1 cellular context compared by ENCODE assay signal in genomic region chr16:73337897-73338296, GRCh38.
TF ChIP-seq lines count a peak whose summit lies in the region.

No MANE protein-coding gene starts in this region.

TF ChIP-seq in A549, 52 proteins besides CTCF, POLR2A, EP300 and RAD21 (continued from another document):
- TF ChIP-seq RCOR1 (IDR thresholded peaks at IDR 0.05; ENCODE audit: low read depth, low read length) (no peak), ESRRA (IDR thresholded peaks at IDR 0.05; ENCODE audit: borderline replicate concordance, low read length) (no peak)
TF ChIP-seq in A549: peak in this region for 0.
